8 cellular contexts compared by ENCODE assay signal in the genomic region with DNA sequence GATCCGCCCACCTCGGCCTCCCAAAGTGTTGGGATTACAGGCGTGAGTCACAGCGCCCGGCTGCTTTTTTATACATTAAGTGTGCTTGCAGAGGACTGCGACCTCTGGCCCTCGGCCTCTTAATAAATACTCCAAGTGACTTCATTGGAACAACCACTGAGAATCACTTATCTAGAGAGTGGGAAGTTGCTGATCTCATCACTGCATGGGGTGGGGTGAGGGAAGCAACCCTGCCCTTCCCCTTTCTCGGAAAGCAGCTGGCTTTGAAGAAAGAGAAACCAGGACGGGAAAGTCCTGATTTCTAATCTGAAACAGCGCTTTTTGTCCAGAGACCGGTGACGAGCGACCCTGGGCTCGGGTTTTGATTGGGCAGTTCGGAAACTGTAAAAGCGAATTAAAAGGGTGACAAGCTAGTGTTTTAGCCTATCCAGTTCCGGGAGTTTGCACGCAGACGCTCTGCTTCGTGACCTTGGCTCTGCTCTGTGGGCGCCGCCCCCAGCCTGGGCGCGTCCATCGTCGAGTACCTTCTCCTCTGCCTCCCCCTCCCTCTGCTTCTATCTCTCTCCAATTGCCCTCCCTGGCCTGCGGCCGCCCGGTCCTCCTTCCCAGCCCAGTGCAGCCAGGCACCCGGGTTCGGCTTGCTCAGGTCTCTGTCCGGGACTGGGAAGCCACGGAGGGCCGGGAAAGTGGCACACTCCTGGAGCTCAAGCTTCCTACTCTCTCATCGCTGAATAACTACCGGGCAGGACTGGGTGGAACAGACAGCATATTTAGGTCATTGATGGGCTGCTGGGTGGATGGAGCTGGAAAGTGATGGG. TPM values are rescaled to one million over a fixed set of nuclear protein-coding genes. Genes with fewer than 3 reads are reported as not detected.
DNase-seq lines count a peak whose midpoint lies in the region; ATAC-seq and TF ChIP-seq lines count a peak whose summit lies in the region.

No MANE protein-coding gene starts in this region.

- TF ChIP-seq CTCF in epithelial cell of esophagus (IDR thresholded peaks at IDR 0.05; ENCODE audit: insufficient read depth, low read depth, low read length, missing control alignments) = no peak

- peaks cover 4% of the 10 kb centered on the region for H3K36me3 Mint-ChIP-seq in IgD-negative memory B cell

- peak; percentile 61 for ATAC-seq in GM21576 (IDR thresholded peaks at IDR 0.05; ENCODE audit: unreplicated experiment)

- H3K4me1 Mint-ChIP-seq in IgD-negative memory B cell = peaks cover 44 to 54% (median 45%) of the 10 kb centered on the region in 3 donors

- peak overlapping the region; percentile 87 for H3K4me3 ChIP-seq in epithelial cell of esophagus (ENCODE audit: low read length)

- no peaks in the 10 kb centered on the region for H3K9me3 Mint-ChIP-seq in IgD-negative memory B cell

- peak; percentile 97 for DNase-seq in DMS114 treated with DMSO at 0.1 percent for 48 hours (lab: John Stamatoyannopoulos, UW; ENCODE audit: unreplicated experiment)
- peak; percentile 99 for DNase-seq in OCI-M1 (lab: John Stamatoyannopoulos, UW)
- DNase-seq in activated T-cell treated with anti-CD3 and anti-CD28 coated beads for 48 hours (ENCODE audit: low read depth) = peak; percentile 89
- peak; percentile 98 for DNase-seq in epithelial cell of esophagus (ENCODE audit: low read depth)
- DNase-seq in middle frontal gyrus (ENCODE audit: extremely low spot score, low spot score) = peak; percentile 96
- DNase-seq in stimulated activated CD8-positive, alpha-beta memory T cell treated with anti-CD3 and anti-CD28 coated beads, Interleukin-2, amount 100 ng/mL, for 1 hour (ENCODE audit: low read depth in 2 of 2) = peak; percentile 87 to 92

- H3K4me3 Mint-ChIP-seq in IgD-negative memory B cell = peak overlapping the region; percentile 89 to 99 (median 98)

- no peaks in the 10 kb centered on the region for H3K27me3 Mint-ChIP-seq in IgD-negative memory B cell

- H3K27ac Mint-ChIP-seq in IgD-negative memory B cell = peak overlapping the region; percentile 96 to 100 (median 99)

RNA-seq across cellular contexts. Expression of a gene that starts 7.5 kb away (rescaled TPM):
- 30.7 TPM for polyA plus RNA-seq in IgD-negative memory B cell

RNA-seq across cellular contexts. Expression of a gene that starts 17.5 kb away (rescaled TPM):
- polyA plus RNA-seq in IgD-negative memory B cell = 23,226 TPM

RNA-seq across cellular contexts. Expression of a gene that starts 17.7 kb away (rescaled TPM):
- polyA plus RNA-seq in IgD-negative memory B cell = 17.7 TPM

Comparison
In these comparisons a context has a peak if more than half of its experiments do, and no peak if none do; other contexts are left out.
1. Peak in every context shown above with its lines: DNase-seq, ATAC-seq and H3K4me3 ChIP-seq.